ENCODE assay signal across 8 cellular contexts in genomic region chr2:159090514-159091201, GRCh38.
A peak's percentile ranks its signal among the peaks of the same experiment; 100 is the strongest.
DNase-seq lines count a peak whose midpoint lies in the region; ATAC-seq and TF ChIP-seq lines count a peak whose summit lies in the region.

No MANE protein-coding gene starts in this region.

- peaks cover 18% of the 10 kb centered on the region for H3K4me1 Mint-ChIP-seq in endodermal cell

- intact Hi-C loops in psoas muscle (cut with DNase I): no loop called here

- H3K36me3 ChIP-seq in ACC112 (ENCODE audit: insufficient read depth, low read length): no peaks in the 10 kb centered on the region
- H3K36me3 ChIP-seq in endodermal cell (ENCODE audit: control insufficient read depth, insufficient read depth, low read length): peaks cover 26% of the 10 kb centered on the region
- no peaks in the 10 kb centered on the region for H3K36me3 ChIP-seq in psoas muscle (ENCODE audit: insufficient read depth in 1 of 2, low read depth in 1 of 2)

- WGBS in endodermal cell (ENCODE audit: insufficient coverage in 1 of 2, insufficient read length in 1 of 2), 2 experiments: 92 to 94% methylated on average over 10 to 11 of the region's 11 CpGs
- 60 to 70% (median 62%) methylated on average over 11 of the region's 11 CpGs for WGBS in psoas muscle, 3 donors

- peak; percentile 23 for DNase-seq in HT1080 (ENCODE audit: low read depth)
- DNase-seq in endodermal cell: no peak
- DNase-seq in psoas muscle: no peak
- no peak for DNase-seq in NAMALWA (ENCODE audit: low spot score)
- no peak for DNase-seq in HuH-7.5 (ENCODE audit: low spot score)
- DNase-seq in erythroblast (lab: John Stamatoyannopoulos, UW): no peak

- TF ChIP-seq POLR2A in erythroblast (IDR thresholded peaks at IDR 0.05; ENCODE audit: low read length): no peak

- no peak overlapping the region for H3K9ac ChIP-seq in endodermal cell (ENCODE audit: extremely low read depth, low read length, poor library complexity, severe bottlenecking)

- no peak overlapping the region for H3K4me3 Mint-ChIP-seq in endodermal cell

- no peaks in the 10 kb centered on the region for H3K27me3 Mint-ChIP-seq in endodermal cell (ENCODE audit: insufficient read depth)

- H3K27ac Mint-ChIP-seq in endodermal cell: peak overlapping the region; percentile 1

- H3K4me1 ChIP-seq in ACC112 (ENCODE audit: control insufficient read depth, insufficient read depth, low read length, unreplicated experiment): peaks cover 62% of the 10 kb centered on the region
- peaks cover 4% of the 10 kb centered on the region for H3K4me1 ChIP-seq in endodermal cell (ENCODE audit: control insufficient read depth, insufficient read depth, low read length)
- peaks cover 23% of the 10 kb centered on the region for H3K4me1 ChIP-seq in psoas muscle

- peak overlapping the region; percentile 65 for H3K4me3 ChIP-seq in ACC112 (ENCODE audit: low read depth, low read length)
- no peak overlapping the region for H3K4me3 ChIP-seq in endodermal cell (ENCODE audit: low read length)
- no peak overlapping the region for H3K4me3 ChIP-seq in psoas muscle

- H3K27ac ChIP-seq in ACC112 (ENCODE audit: low read depth, low read length) (peak overlapping the region; percentile 93), endodermal cell (ENCODE audit: low read depth, low read length) (no peak overlapping the region), psoas muscle (peak overlapping the region; percentile 38)

- H3K27me3 ChIP-seq in ACC112 (ENCODE audit: insufficient read depth, low read length) (no peaks in the 10 kb centered on the region), endodermal cell (ENCODE audit: control insufficient read depth, insufficient read depth, low read length, poor library complexity, severe bottlenecking) (no peaks in the 10 kb centered on the region), psoas muscle (ENCODE audit: insufficient read depth in 3 of 3, low read length in 2 of 3) (no peaks in the 10 kb centered on the region)

- peaks cover 2% of the 10 kb centered on the region for H3K36me3 Mint-ChIP-seq in endodermal cell (ENCODE audit: low read depth)

- no peak for TF ChIP-seq CTCF in endodermal cell (conservative IDR thresholded peaks at IDR 0.05)
- TF ChIP-seq CTCF in psoas muscle (IDR thresholded peaks at IDR 0.05): no peak

- peaks cover 14% of the 10 kb centered on the region for H3K9me3 ChIP-seq in endodermal cell (ENCODE audit: control insufficient read depth, low read length)
- H3K9me3 ChIP-seq in psoas muscle: no peaks in the 10 kb centered on the region

- ATAC-seq in GM19397 (IDR thresholded peaks at IDR 0.05; ENCODE audit: unreplicated experiment) (peak; percentile 54), psoas muscle (peak in 1 of 4 donors; percentile 40)

- H2AFZ ChIP-seq in ACC112 (ENCODE audit: low read length, unreplicated experiment): no peak overlapping the region

- peaks cover under 1% of the 10 kb centered on the region for H3K9me3 Mint-ChIP-seq in endodermal cell

- peaks cover 14% of the 10 kb centered on the region for H3K79me2 ChIP-seq in ACC112 (ENCODE audit: control insufficient read depth, insufficient read depth, low read length, unreplicated experiment)
